ENCODE assay signal across 8 cellular contexts in the genomic region with DNA sequence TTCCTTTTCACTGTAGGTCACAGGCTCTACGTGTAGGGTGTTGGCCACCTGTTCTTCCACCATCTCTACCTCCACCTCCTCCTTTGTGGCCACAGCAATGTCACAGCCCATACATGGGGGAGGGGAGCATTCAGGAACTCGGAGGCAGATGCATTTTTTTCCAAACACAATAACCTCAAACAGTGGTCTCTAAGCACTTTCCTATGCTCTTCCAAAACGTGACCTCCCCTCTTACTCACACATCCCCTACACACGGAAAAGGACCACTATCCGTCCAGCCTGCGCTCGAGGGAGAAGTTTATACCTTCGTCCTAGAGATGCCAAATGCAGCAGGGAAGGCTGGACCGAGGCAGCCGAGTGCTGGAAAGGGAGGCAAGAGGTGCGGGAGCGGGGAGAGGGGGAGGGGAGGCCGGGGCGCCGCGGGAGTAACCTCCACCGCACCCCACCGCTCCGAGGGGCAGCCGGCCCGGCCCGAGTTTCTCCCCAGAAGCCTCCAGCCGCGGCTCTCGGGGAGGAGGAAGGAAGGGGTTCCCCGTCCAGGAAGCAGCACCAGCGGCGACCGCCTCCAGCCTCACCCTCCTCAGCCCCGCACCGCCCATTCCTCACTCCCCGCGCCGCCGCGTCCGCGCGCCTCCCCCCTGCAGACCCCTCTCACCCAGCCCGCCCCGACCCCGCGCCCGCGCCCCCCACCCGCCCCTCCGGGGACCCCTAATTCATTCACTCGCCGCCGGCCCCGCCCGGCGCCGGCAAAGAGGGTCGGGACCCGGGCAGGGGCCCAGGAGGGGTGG. TPM values are rescaled to one million over a fixed set of nuclear protein-coding genes. Genes with fewer than 3 reads are reported as not detected.
DNase-seq lines count a peak whose midpoint lies in the region; ATAC-seq, FAIRE-seq and TF ChIP-seq lines count a peak whose summit lies in the region.

No MANE protein-coding gene starts in this region.

- H3K27me3 ChIP-seq in AG04450 (ENCODE audit: control insufficient read depth, insufficient read depth, low read length) (no peaks in the 10 kb centered on the region), ovary (no peaks in the 10 kb centered on the region)

- no peak for FAIRE-seq in urothelium cell line (lab: Jason Lieb, UNC)

- CTCF ChIA-PET in AG04450 (lab: Charles Lee): interaction anchor here (1.0 kb wide), 1 partner anchor 9 kb away, joined by 4 read pairs; no protein-coding TSS in a partner anchor

- H3K4me3 ChIP-seq in AG04450 (ENCODE audit: low read depth, low read length): peak overlapping the region; percentile 86
- H3K4me3 ChIP-seq in ovary: peak overlapping the region; percentile 99

- TF ChIP-seq POLR2A in Raji (IDR thresholded peaks at IDR 0.05; ENCODE audit: insufficient read depth, low read depth, low read length) (peak; percentile 4; the same call in 1 of the 2 replicates), ovary (IDR thresholded peaks at IDR 0.05) (no peak)

- ATAC-seq in GM19023 (IDR thresholded peaks at IDR 0.05; ENCODE audit: unreplicated experiment) (peak; percentile 48), HG03354 (IDR thresholded peaks at IDR 0.05; ENCODE audit: poor library complexity, severe bottlenecking, unreplicated experiment) (peak; percentile 43), Right ventricle myocardium superior (ENCODE audit: poor library complexity) (peak; percentile 49)

- intact Hi-C loops in Right ventricle myocardium superior (cut with DNase I) (loop anchor here (2.0 kb wide), 1 partner anchor 55 kb away; the partner anchor contains the start of genes DNAI7 and ETFRF1), ovary (cut with DNase I) (loop anchor here in 1 of 4 donors (5.0 kb wide), 1 partner anchor 48 kb away; no protein-coding TSS in a partner anchor)

- 1% methylated on average over 47 to 56 of the region's 56 CpGs for WGBS in ovary, 3 donors

- H3K36me3 ChIP-seq in ovary: no peaks in the 10 kb centered on the region

- H3K9me3 ChIP-seq in AG04450 (ENCODE audit: control insufficient read depth, insufficient read depth, low read length) (no peaks in the 10 kb centered on the region; the same call in 1 of the 2 replicates), ovary (no peaks in the 10 kb centered on the region)

- TF ChIP-seq EP300 in ovary (IDR thresholded peaks at IDR 0.05): no peak

- no peak for TF ChIP-seq CTCF in AG04450 (IDR thresholded peaks at IDR 0.05; ENCODE audit: low read depth, low read length)
- no peak for TF ChIP-seq CTCF in ovary (IDR thresholded peaks at IDR 0.05)

- DNase-seq in AG04450 (ENCODE audit: low read depth, low spot score): no peak
- peak; percentile 46 for DNase-seq in activated naive CD4-positive, alpha-beta T cell treated with anti-CD3 and anti-CD28 coated beads, Interleukin-2, amount 50 U/mL, for 16 hours
- peak; percentile 80 for DNase-seq in Right ventricle myocardium superior
- peak; percentile 40 to 76 (median 68) for DNase-seq in ovary
- peak; percentile 35 for DNase-seq in urothelium cell line (ENCODE audit: low spot score)

- H3K4me1 ChIP-seq in ovary (ENCODE audit: insufficient read depth): peaks cover 2% of the 10 kb centered on the region

- POLR2A ChIA-PET in AG04450 (lab: Yijun Ruan, JAX): interaction anchor here (0.6 to 1.0 kb wide), 3 partner anchors 9 to 84 kb away, joined by 3 to 4 read pairs (median 3); no protein-coding TSS in a partner anchor

- no peak overlapping the region for H3K27ac ChIP-seq in AG04450 (ENCODE audit: low read depth, low read length)
- H3K27ac ChIP-seq in ovary: peak overlapping the region; percentile 84

RNA-seq across cellular contexts. Expression of gene KRAS, which starts 0.6 kb away (rescaled TPM):
- 19.0 and 24.2 TPM in 2 replicates for polyA plus RNA-seq in AG04450 (2011; rRNA removed)
- 9.7 and 17.0 TPM in 2 replicates for polyA minus RNA-seq in AG04450 (2011; rRNA and poly(A)+ RNA removed)
- total RNA-seq in Right ventricle myocardium superior: 9.7 TPM
- 10 to 100 TPM in 5 of 7 donors, 1 to 10 TPM in 2; 8.7 to 28.2 (median 16.4) TPM for total RNA-seq in ovary
- polyA plus RNA-seq in ovary: 10 to 100 TPM in 1 of 2 donors, 1 to 10 TPM in 1; 5.6 to 11.5 TPM

RNA-seq across cellular contexts. Expression of gene ETFRF1, which starts 55.1 kb away (rescaled TPM):
- polyA plus RNA-seq in AG04450 (2011; rRNA removed) (18.2 and 26.6 TPM in 2 replicates), ovary (10 to 100 TPM; 21.6 to 29.6 TPM)
- polyA minus RNA-seq in AG04450 (2011; rRNA and poly(A)+ RNA removed): 5.8 and 7.0 TPM in 2 replicates
- total RNA-seq in Right ventricle myocardium superior (69.4 TPM), ovary (10 to 100 TPM; 18.2 to 40.1 (median 27.1) TPM)

RNA-seq across cellular contexts. Expression of gene DNAI7, which starts 55.2 kb away (rescaled TPM):
- polyA plus RNA-seq in AG04450 (2011; rRNA removed) (0.11 and 0.26 TPM in 2 replicates), ovary (under 1 TPM; 0.65 to 0.68 TPM)
- polyA minus RNA-seq in AG04450 (2011; rRNA and poly(A)+ RNA removed): 0.09 TPM in 1 of 2 replicates, not detected in the other
- total RNA-seq in Right ventricle myocardium superior (1.7 TPM), ovary (1 to 10 TPM; 1.3 to 9.5 (median 2.6) TPM)
